Comparison of ENCODE assay signal across 8 cellular contexts in the genomic region with DNA sequence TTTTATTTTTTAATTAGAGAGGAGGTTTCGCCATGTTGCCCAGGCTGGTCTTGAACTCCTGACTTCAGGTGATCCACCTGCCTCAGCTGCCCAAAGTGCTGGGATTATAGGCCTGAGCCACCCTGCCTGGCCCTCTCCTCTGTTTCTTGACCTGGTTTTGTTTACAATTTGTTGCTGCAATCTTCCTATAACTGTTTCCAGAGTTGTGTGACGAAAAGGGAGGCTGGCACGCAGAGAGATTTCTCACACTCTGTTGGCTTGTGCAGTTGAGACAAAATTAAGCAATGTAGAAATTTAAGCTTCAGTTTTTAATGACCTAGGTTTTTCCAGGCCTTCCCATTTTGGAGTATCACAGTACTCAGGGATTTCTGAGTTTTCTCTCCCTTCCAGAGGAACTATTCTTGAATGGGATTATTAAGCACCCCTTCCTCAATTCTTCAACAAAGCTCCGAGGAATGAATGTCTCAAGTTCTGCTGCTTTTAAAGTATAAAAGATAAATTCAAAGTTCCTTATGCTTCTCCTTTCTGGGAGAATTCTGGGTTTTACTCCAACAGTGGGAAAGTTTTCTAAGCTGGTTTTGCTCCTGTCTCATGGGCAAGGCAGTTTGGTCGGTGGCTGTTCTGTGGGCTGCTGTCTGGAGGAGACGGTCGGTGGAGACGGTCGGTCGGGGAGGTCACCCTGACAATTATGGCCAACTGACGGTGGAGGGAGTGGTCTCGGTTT. TPM values are rescaled to one million over a fixed set of nuclear protein-coding genes. Genes with fewer than 3 reads are reported as not detected.
DNase-seq lines count a peak whose midpoint lies in the region; ATAC-seq, FAIRE-seq and TF ChIP-seq lines count a peak whose summit lies in the region.

No MANE protein-coding gene starts in this region.

- H2AFZ ChIP-seq in astrocyte (ENCODE audit: low read depth, low read length), result peak overlapping the region; percentile 77

- H3K36me3 Mint-ChIP-seq in astrocyte (ENCODE audit: low read depth, unreplicated experiment), result no peaks in the 10 kb centered on the region

- H3K4me3 ChIP-seq in astrocyte (ENCODE audit: insufficient read depth, low read depth, low read length) (peak overlapping the region; percentile 64), left lung (peak overlapping the region; percentile 5 to 19), thyroid gland (replicated peaks in 1 of 3) (peak overlapping the region in 1 of 3 donors; percentile 33)

- peak overlapping the region; percentile 83 for H3K4me3 Mint-ChIP-seq in astrocyte (ENCODE audit: unreplicated experiment)

- no peaks in the 10 kb centered on the region for H3K27me3 ChIP-seq in astrocyte (ENCODE audit: insufficient read depth, low read length)
- no peaks in the 10 kb centered on the region for H3K27me3 ChIP-seq in left lung
- H3K27me3 ChIP-seq in thyroid gland, result no peaks in the 10 kb centered on the region

- no peaks in the 10 kb centered on the region for H3K79me2 ChIP-seq in astrocyte (ENCODE audit: insufficient read depth, low read length)

- H3K4me1 Mint-ChIP-seq in astrocyte (ENCODE audit: low read depth, unreplicated experiment), result peaks cover 17% of the 10 kb centered on the region

- DNase-seq in astrocyte (ENCODE audit: low read depth) (no peak), left lung (peak in 1 of 2 donors; percentile 71), thyroid gland (peak; percentile 29 to 35), NCI-H524 treated with DMSO at 0.1 percent for 48 hours (lab: John Stamatoyannopoulos, UW) (no peak)

- H4K20me1 ChIP-seq in astrocyte (ENCODE audit: insufficient read depth, low read length), result no peaks in the 10 kb centered on the region

- H3K9me3 Mint-ChIP-seq in astrocyte (ENCODE audit: unreplicated experiment), result no peaks in the 10 kb centered on the region

- TF ChIP-seq CTCF in C4-2B (conservative IDR thresholded peaks at IDR 0.05) (no peak), astrocyte (IDR thresholded peaks at IDR 0.05; ENCODE audit: insufficient read depth, low read depth, low read length) (no peak), left lung (IDR thresholded peaks at IDR 0.05) (no peak), thyroid gland (IDR thresholded peaks at IDR 0.05) (no peak)

- H3K4me2 ChIP-seq in astrocyte (ENCODE audit: low read length), result peak overlapping the region; percentile 90

- no peaks in the 10 kb centered on the region for H3K27me3 Mint-ChIP-seq in astrocyte (ENCODE audit: low read depth, unreplicated experiment)

- no peak for FAIRE-seq in astrocyte (lab: Jason Lieb, UNC)

- H3K9me3 ChIP-seq in astrocyte (ENCODE audit: insufficient read depth, low read depth, low read length) (no peaks in the 10 kb centered on the region), left lung (no peaks in the 10 kb centered on the region), thyroid gland (no peaks in the 10 kb centered on the region)

- peak overlapping the region; percentile 94 for H3K9ac ChIP-seq in astrocyte (ENCODE audit: low read length)

- WGBS in thyroid gland, 2 donors, result 21 to 24% methylated on average over 9 to 12 of the region's 12 CpGs

- no peak for TF ChIP-seq POLR2A in thyroid gland (IDR thresholded peaks at IDR 0.05)

- ATAC-seq in HG02943 (IDR thresholded peaks at IDR 0.05; ENCODE audit: low read depth, unreplicated experiment) (peak; percentile 20), left lung (peak; percentile 18), GM18873 (IDR thresholded peaks at IDR 0.05; ENCODE audit: low FRiP score, unreplicated experiment) (no peak), GM19035 (IDR thresholded peaks at IDR 0.05; ENCODE audit: unreplicated experiment) (no peak)

- peak overlapping the region; percentile 100 for H3K27ac Mint-ChIP-seq in astrocyte (ENCODE audit: unreplicated experiment)

- H3K4me1 ChIP-seq in astrocyte (ENCODE audit: insufficient read depth, low read length) (peaks cover 19% of the 10 kb centered on the region), left lung (peaks cover 11 to 27% of the 10 kb centered on the region in 2 donors), thyroid gland (peaks cover 32 to 56% of the 10 kb centered on the region in 2 donors)

- H3K36me3 ChIP-seq in astrocyte (ENCODE audit: insufficient read depth, low read length) (no peaks in the 10 kb centered on the region), left lung (no peaks in the 10 kb centered on the region), thyroid gland (no peaks in the 10 kb centered on the region)

- intact Hi-C loops in left lung (cut with DNase I), result no loop called here
- intact Hi-C loops in thyroid gland (cut with DNase I), result no loop called here

- H3K27ac ChIP-seq in C4-2B (peak overlapping the region; percentile 85), astrocyte (ENCODE audit: low read depth, low read length) (peak overlapping the region; percentile 98), left lung (peak overlapping the region; percentile 95 to 99), thyroid gland (peak overlapping the region; percentile 86 to 100 (median 94))

RNA-seq across cellular contexts. Expression of gene FOS, which starts 20.4 kb away (rescaled TPM):
- total RNA-seq in astrocyte, result 33.9 and 57.7 TPM in 2 replicates
- 100 to 1,000 TPM in 1 of 2 donors, 10 to 100 TPM in 1; 92.2 to 264 TPM for total RNA-seq in left lung
- total RNA-seq in thyroid gland, result 100 to 1,000 TPM in 2 of 4 donors, 10 to 100 TPM in 2; 32.1 to 239 (median 121) TPM

Comparison
In these comparisons a context has a peak if more than half of its experiments do, and no peak if none do; other contexts are left out.
1. ATAC-seq: peak in HG02943 (single experiment) and left lung (single experiment); none in GM18873 (single experiment) and GM19035 (single experiment).
2. DNase-seq: peak in thyroid gland (2 of 2); none in astrocyte (single experiment) and NCI-H524 treated with DMSO at 0.1 percent for 48 hours (single experiment).
3. Peak in every context shown above with its lines, with median percentiles within 50 percentile points of each other: H3K27ac ChIP-seq.